ENCODE assay signal across 9 cellular contexts in genomic region chr3:3927198-3927597, GRCh38.
"Had no signal": no experiment of that assay in that cellular context is flagged by ENCODE, and none has a peak within 500 bp of the region (broad histone marks: within the 10 kb centered on the region; RNA-seq: fewer than 3 reads in every experiment).

No MANE protein-coding gene starts in this region.

- ATAC-seq: GM23338, HCT116 had no signal

- DNase-seq: GM23248, GOT3, H7, H9, HCEC 1CT, HFFc6 had no signal

- H3K27ac Mint-ChIP-seq: GM23338, H9, HFFc6 had no signal

- H3K4me1 ChIP-seq: HAP-1 had no signal

- H3K4me3 Mint-ChIP-seq: GM23338, H9, HFFc6 had no signal

- H3K4me3 ChIP-seq: GM23248, GM23338, HAP-1 had no signal

- H3K9me3 ChIP-seq: HAP-1 had no signal

- H3K27ac ChIP-seq: GM23248 had no signal

- H3K36me3 ChIP-seq: HAP-1 had no signal
